39 cellular contexts compared by ENCODE assay signal in genomic region chr7:84946549-84946948, GRCh38.
"Had no signal": no experiment of that assay in that cellular context is flagged by ENCODE, and none has a peak within 500 bp of the region (broad histone marks: within the 10 kb centered on the region; RNA-seq: fewer than 3 reads in every experiment).

No MANE protein-coding gene starts in this region.

- H3K4me3 ChIP-seq: adrenal gland, ascending aorta, body of pancreas, breast epithelium, cardiac muscle cell had no signal

- H3K27me3 ChIP-seq: adrenal gland, ascending aorta, body of pancreas, brain microvascular endothelial cell, breast epithelium, cardiac muscle cell had no signal

- ATAC-seq: activated naive CD4-positive, alpha-beta T cell treated with anti-CD3 and anti-CD28 coated beads, Interleukin-2, amount 50 U/mL, for 72 hours; activated naive CD8-positive, alpha-beta T cell treated with anti-CD3 and anti-CD28 coated beads, Interleukin-2, amount 50 U/mL, for 24 hours; activated T-cell treated with anti-CD3 and anti-CD28 coated beads, Interleukin-2, amount 50 U/mL, for 4 hours; activated T-cell treated with anti-CD3 and anti-CD28 coated beads, Interleukin-2, amount 50 U/mL, for 72 hours; activated T-helper 17 cell treated with anti-CD3 and anti-CD28 coated beads, Interleukin-2, amount 50 U/mL, for 72 hours; body of pancreas had no signal

- H3K27ac Mint-ChIP-seq: activated naive CD4-positive, alpha-beta T cell treated with anti-CD3 and anti-CD28 coated beads for 36 hours; activated naive CD4-positive, alpha-beta T cell treated with anti-CD3 and anti-CD28 coated beads, Interleukin-2, amount 10 ng/mL, durations not matched to agents 7 days and 5 days; activated naive CD4-positive, alpha-beta T cell treated with anti-CD3 and anti-CD28 coated beads, Interleukin-2, amount 50 U/mL, for 24 hours; activated naive CD4-positive, alpha-beta T cell treated with anti-CD3 and anti-CD28 coated beads, Interleukin-2, amount 50 U/mL, for 72 hours; activated naive CD8-positive, alpha-beta T cell; activated naive CD8-positive, alpha-beta T cell treated with anti-CD3 and anti-CD28 coated beads for 36 hours; activated naive CD8-positive, alpha-beta T cell treated with anti-CD3 and anti-CD28 coated beads, Interleukin-2, amount 10 ng/mL, durations not matched to agents 7 days and 5 days; activated naive CD8-positive, alpha-beta T cell treated with anti-CD3 and anti-CD28 coated beads, Interleukin-2, amount 50 U/mL, for 24 hours; activated T-cell treated with anti-CD3 and anti-CD28 coated beads, Interleukin-2, amount 50 U/mL, for 24 hours; activated T-cell treated with anti-CD3 and anti-CD28 coated beads, Interleukin-2, amount 50 U/mL, for 72 hours; activated T-helper 1 cell treated with anti-CD3 and anti-CD28 coated beads, Interleukin-12 subunit alpha, Interleukin-12 subunit beta, Interleukin-2, Interleukin-4 antibody, amounts not matched to agents 30 ng/mL and 10 ng/mL and 1 ng/mL, durations not matched to agents 14 hours and 24 hours and 36 hours; activated T-helper 17 cell treated with anti-CD3 and anti-CD28 coated beads, Interleukin-2, amount 50 U/mL, for 72 hours; activated T-helper 2 cell treated with anti-CD3 and anti-CD28 coated beads, Interferon-gamma antibody, Interleukin-2, Interleukin-4, amounts not matched to agents 10 μg/mL and 5 μg/mL and 100 μg/mL, durations not matched to agents 14 hours and 24 hours and 36 hours had no signal

- H3K9me3 ChIP-seq: adrenal gland, ascending aorta, body of pancreas, breast epithelium had no signal

- H3K4me3 Mint-ChIP-seq: activated naive CD4-positive, alpha-beta T cell treated with anti-CD3 and anti-CD28 coated beads for 36 hours; activated naive CD4-positive, alpha-beta T cell treated with anti-CD3 and anti-CD28 coated beads, Interleukin-2, amount 10 ng/mL, durations not matched to agents 7 days and 5 days; activated naive CD4-positive, alpha-beta T cell treated with anti-CD3 and anti-CD28 coated beads, Interleukin-2, amount 50 U/mL, for 24 hours; activated naive CD8-positive, alpha-beta T cell; activated naive CD8-positive, alpha-beta T cell treated with anti-CD3 and anti-CD28 coated beads for 36 hours; activated naive CD8-positive, alpha-beta T cell treated with anti-CD3 and anti-CD28 coated beads, Interleukin-2, amount 10 ng/mL, durations not matched to agents 7 days and 5 days; activated naive CD8-positive, alpha-beta T cell treated with anti-CD3 and anti-CD28 coated beads, Interleukin-2, amount 50 U/mL, for 24 hours; activated T-cell treated with anti-CD3 and anti-CD28 coated beads, Interleukin-2, amount 50 U/mL, for 24 hours; activated T-cell treated with anti-CD3 and anti-CD28 coated beads, Interleukin-2, amount 50 U/mL, for 4 hours; activated T-cell treated with anti-CD3 and anti-CD28 coated beads, Interleukin-2, amount 50 U/mL, for 72 hours; activated T-helper 1 cell treated with anti-CD3 and anti-CD28 coated beads, Interleukin-12 subunit alpha, Interleukin-12 subunit beta, Interleukin-2, Interleukin-4 antibody, amounts not matched to agents 30 ng/mL and 10 ng/mL and 1 ng/mL, durations not matched to agents 14 hours and 24 hours and 36 hours; activated T-helper 17 cell treated with anti-CD3 and anti-CD28 coated beads, Interleukin-2, amount 50 U/mL, for 72 hours; brain; central memory CD8-positive, alpha-beta T cell had no signal

- DNase-seq: activated effector memory CD4-positive, alpha-beta T cell treated with anti-CD3 and anti-CD28 coated beads, Interleukin-2, amount 50 U/mL, for 16 hours; activated effector memory CD4-positive, alpha-beta T cell treated with Interleukin-2 at 50 U/mL for 16 hours; activated gamma-delta T cell; activated gamma-delta T cell treated with Interleukin-2 at 50 U/mL for 16 hours; activated naive CD4-positive, alpha-beta T cell; activated naive CD4-positive, alpha-beta T cell treated with anti-CD3 and anti-CD28 coated beads for 36 hours; activated naive CD4-positive, alpha-beta T cell treated with anti-CD3 and anti-CD28 coated beads, Interleukin-2, amount 10 ng/mL, durations not matched to agents 7 days and 5 days; activated naive CD4-positive, alpha-beta T cell treated with anti-CD3 and anti-CD28 coated beads, Interleukin-2, amount 50 U/mL, for 16 hours; activated naive CD4-positive, alpha-beta T cell treated with Interleukin-2 at 50 U/mL for 16 hours; activated naive CD8-positive, alpha-beta T cell treated with anti-CD3 and anti-CD28 coated beads for 36 hours; activated naive CD8-positive, alpha-beta T cell treated with anti-CD3 and anti-CD28 coated beads, Interleukin-2, amount 10 ng/mL, durations not matched to agents 7 days and 5 days; activated naive CD8-positive, alpha-beta T cell treated with anti-CD3 and anti-CD28 coated beads, Interleukin-2, amount 50 U/mL, for 24 hours; activated T-cell treated with anti-CD3 and anti-CD28 coated beads, Interleukin-2, amount 50 U/mL, for 24 hours; activated T-cell treated with anti-CD3 and anti-CD28 coated beads, Interleukin-2, amount 50 U/mL, for 4 hours; activated T-cell treated with anti-CD3 and anti-CD28 coated beads, Interleukin-2, amount 50 U/mL, for 48 hours; activated T-cell treated with anti-CD3 and anti-CD28 coated beads, Interleukin-2, amount 50 U/mL, for 72 hours; adrenal gland; amniotic stem cell; amygdala; anterior cingulate cortex; aorta; body of pancreas; brain microvascular endothelial cell; caudate nucleus; central memory CD4-positive, alpha-beta T cell; cerebellar nuclear complex had no signal

- FAIRE-seq: astrocyte, bronchial epithelial cell had no signal

- H3K4me1 ChIP-seq: adrenal gland, body of pancreas, breast epithelium had no signal

- H3K36me3 ChIP-seq: adrenal gland, ascending aorta, brain microvascular endothelial cell, breast epithelium, cardiac muscle cell had no signal

- H3K27me3 Mint-ChIP-seq: activated naive CD4-positive, alpha-beta T cell treated with anti-CD3 and anti-CD28 coated beads, Interleukin-2, amount 10 ng/mL, durations not matched to agents 7 days and 5 days; activated naive CD4-positive, alpha-beta T cell treated with anti-CD3 and anti-CD28 coated beads, Interleukin-2, amount 50 U/mL, for 24 hours; activated naive CD8-positive, alpha-beta T cell; activated naive CD8-positive, alpha-beta T cell treated with anti-CD3 and anti-CD28 coated beads, Interleukin-2, amount 10 ng/mL, durations not matched to agents 7 days and 5 days; activated naive CD8-positive, alpha-beta T cell treated with anti-CD3 and anti-CD28 coated beads, Interleukin-2, amount 50 U/mL, for 24 hours; activated T-cell treated with anti-CD3 and anti-CD28 coated beads, Interleukin-2, amount 50 U/mL, for 24 hours; activated T-helper 17 cell treated with anti-CD3 and anti-CD28 coated beads, Interleukin-2, amount 50 U/mL, for 72 hours; brain; central memory CD8-positive, alpha-beta T cell had no signal

- H3K27ac ChIP-seq: adrenal gland, ascending aorta, body of pancreas, brain microvascular endothelial cell, breast epithelium, cardiac muscle cell had no signal

- H3K4me1 Mint-ChIP-seq: activated naive CD4-positive, alpha-beta T cell treated with anti-CD3 and anti-CD28 coated beads, Interleukin-2, amount 10 ng/mL, durations not matched to agents 7 days and 5 days; activated naive CD4-positive, alpha-beta T cell treated with anti-CD3 and anti-CD28 coated beads, Interleukin-2, amount 50 U/mL, for 24 hours; activated naive CD8-positive, alpha-beta T cell treated with anti-CD3 and anti-CD28 coated beads for 36 hours; activated naive CD8-positive, alpha-beta T cell treated with anti-CD3 and anti-CD28 coated beads, Interleukin-2, amount 10 ng/mL, durations not matched to agents 7 days and 5 days; activated naive CD8-positive, alpha-beta T cell treated with anti-CD3 and anti-CD28 coated beads, Interleukin-2, amount 50 U/mL, for 24 hours; activated T-helper 17 cell treated with anti-CD3 and anti-CD28 coated beads, Interleukin-2, amount 50 U/mL, for 72 hours; central memory CD8-positive, alpha-beta T cell had no signal

- H3K9me3 Mint-ChIP-seq: activated naive CD4-positive, alpha-beta T cell treated with anti-CD3 and anti-CD28 coated beads for 36 hours; activated naive CD4-positive, alpha-beta T cell treated with anti-CD3 and anti-CD28 coated beads, Interleukin-2, amount 10 ng/mL, durations not matched to agents 7 days and 5 days; activated naive CD4-positive, alpha-beta T cell treated with anti-CD3 and anti-CD28 coated beads, Interleukin-2, amount 50 U/mL, for 24 hours; activated naive CD4-positive, alpha-beta T cell treated with anti-CD3 and anti-CD28 coated beads, Interleukin-2, amount 50 U/mL, for 72 hours; activated naive CD8-positive, alpha-beta T cell treated with anti-CD3 and anti-CD28 coated beads for 36 hours; activated naive CD8-positive, alpha-beta T cell treated with anti-CD3 and anti-CD28 coated beads, Interleukin-2, amount 10 ng/mL, durations not matched to agents 7 days and 5 days; activated naive CD8-positive, alpha-beta T cell treated with anti-CD3 and anti-CD28 coated beads, Interleukin-2, amount 50 U/mL, for 24 hours; activated T-cell treated with anti-CD3 and anti-CD28 coated beads, Interleukin-2, amount 50 U/mL, for 72 hours; activated T-helper 1 cell treated with anti-CD3 and anti-CD28 coated beads, Interleukin-12 subunit alpha, Interleukin-12 subunit beta, Interleukin-2, Interleukin-4 antibody, amounts not matched to agents 30 ng/mL and 10 ng/mL and 1 ng/mL, durations not matched to agents 14 hours and 24 hours and 36 hours; activated T-helper 2 cell treated with anti-CD3 and anti-CD28 coated beads, Interferon-gamma antibody, Interleukin-2, Interleukin-4, amounts not matched to agents 10 μg/mL and 5 μg/mL and 100 μg/mL, durations not matched to agents 14 hours and 24 hours and 36 hours; brain had no signal

- H3K36me3 Mint-ChIP-seq: activated naive CD4-positive, alpha-beta T cell treated with anti-CD3 and anti-CD28 coated beads, Interleukin-2, amount 10 ng/mL, durations not matched to agents 7 days and 5 days; activated naive CD4-positive, alpha-beta T cell treated with anti-CD3 and anti-CD28 coated beads, Interleukin-2, amount 50 U/mL, for 24 hours; activated naive CD4-positive, alpha-beta T cell treated with anti-CD3 and anti-CD28 coated beads, Interleukin-2, amount 50 U/mL, for 72 hours; activated naive CD8-positive, alpha-beta T cell; activated naive CD8-positive, alpha-beta T cell treated with anti-CD3 and anti-CD28 coated beads for 36 hours; activated naive CD8-positive, alpha-beta T cell treated with anti-CD3 and anti-CD28 coated beads, Interleukin-2, amount 10 ng/mL, durations not matched to agents 7 days and 5 days; brain had no signal
